Comparison of ENCODE assay signal across 15 cellular contexts in genomic region chr16:29736112-29736511, GRCh38. TPM values are rescaled to one million over a fixed set of nuclear protein-coding genes. Genes with fewer than 3 reads are reported as not detected.
DNase-seq lines count a peak whose midpoint lies in the region; ATAC-seq and TF ChIP-seq lines count a peak whose summit lies in the region.
"Had no signal": no experiment of that assay in that cellular context is flagged by ENCODE, and none has a peak within 500 bp of the region (broad histone marks: within the 10 kb centered on the region; RNA-seq: fewer than 3 reads in every experiment).

No MANE protein-coding gene starts in this region.

- peaks cover 64% of the 10 kb centered on the region for H3K36me3 Mint-ChIP-seq in WTC11
- peaks cover 7 to 42% (median 17%) of the 10 kb centered on the region in 5 donors for H3K36me3 Mint-ChIP-seq in naive thymus-derived CD4-positive, alpha-beta T cell

- H3K4me1 ChIP-seq in BE2C: no peaks in the 10 kb centered on the region
- peaks cover 49% of the 10 kb centered on the region in 2 donors for H3K4me1 ChIP-seq in naive thymus-derived CD4-positive, alpha-beta T cell (ENCODE audit: control insufficient read depth in 2 of 2, insufficient read depth in 2 of 2, low read length in 2 of 2)

- peaks cover 2% of the 10 kb centered on the region; the same call in 1 of the 2 replicates for H3K4me1 Mint-ChIP-seq in WTC11
- peaks cover 55 to 79% (median 67%) of the 10 kb centered on the region in 7 donors for H3K4me1 Mint-ChIP-seq in naive thymus-derived CD4-positive, alpha-beta T cell

- no peak overlapping the region for H3K4me3 Mint-ChIP-seq in WTC11
- peak overlapping the region in 4 of 10 donors; percentile 1 to 50 (median 40) for H3K4me3 Mint-ChIP-seq in naive thymus-derived CD4-positive, alpha-beta T cell
- H3K4me3 Mint-ChIP-seq: activated CD4-positive, alpha-beta T cell treated with anti-CD3 and anti-CD28 coated beads for 36 hours had no signal

- intact Hi-C loops in naive thymus-derived CD4-positive, alpha-beta T cell (cut with micrococcal nuclease): no loop called here

- no peaks in the 10 kb centered on the region for H3K9me3 Mint-ChIP-seq in WTC11
- H3K9me3 Mint-ChIP-seq in naive thymus-derived CD4-positive, alpha-beta T cell: peaks cover 0 to 7% (median 3%) of the 10 kb centered on the region in 11 donors

- H3K36me3 ChIP-seq in BE2C: no peaks in the 10 kb centered on the region
- H3K36me3 ChIP-seq in naive thymus-derived CD4-positive, alpha-beta T cell (ENCODE audit: control insufficient read depth in 2 of 3, insufficient read depth in 3 of 3, low read length in 3 of 3): no peaks in the 10 kb centered on the region

- H3K27me3 ChIP-seq in BE2C: no peaks in the 10 kb centered on the region
- H3K27me3 ChIP-seq in naive thymus-derived CD4-positive, alpha-beta T cell (ENCODE audit: control insufficient read depth in 2 of 2, insufficient read depth in 2 of 2, low read length in 2 of 2): no peaks in the 10 kb centered on the region

- no peak overlapping the region for H3K4me3 ChIP-seq in BE2C (ENCODE audit: low read depth, low read length)
- no peak overlapping the region for H3K4me3 ChIP-seq in GM12864 (ENCODE audit: low read depth, low read length)
- no peak overlapping the region for H3K4me3 ChIP-seq in naive thymus-derived CD4-positive, alpha-beta T cell (ENCODE audit: low read length)

- TF ChIP-seq CTCF in BE2C (IDR thresholded peaks at IDR 0.05; ENCODE audit: low read depth, low read length) (peak; percentile 65), GM12864 (IDR thresholded peaks at IDR 0.05; ENCODE audit: low read depth, low read length, missing control alignments) (peak; percentile 12), WTC11 (IDR thresholded peaks at IDR 0.05) (no peak)

- H3K27ac Mint-ChIP-seq in WTC11: peak overlapping the region; percentile 33
- peak overlapping the region in 7 of 9 donors; percentile 49 to 95 (median 91) for H3K27ac Mint-ChIP-seq in naive thymus-derived CD4-positive, alpha-beta T cell
- H3K27ac Mint-ChIP-seq: activated CD4-positive, alpha-beta T cell treated with anti-CD3 and anti-CD28 coated beads for 36 hours had no signal

- CTCF ChIA-PET in WTC11 (lab: Charles Lee): interaction anchor here (1.4 to 1.8 kb wide), 2 partner anchors 35 to 54 kb away, joined by 5 to 6 read pairs; partner anchors contain the start of gene KIF22
- CTCF ChIA-PET in naive thymus-derived CD4-positive, alpha-beta T cell (lab: Charles Lee): interaction anchor here (0.7 kb wide), 1 partner anchor 71 kb away, joined by 3 read pairs; no protein-coding TSS in a partner anchor

- no peaks in the 10 kb centered on the region for H3K27me3 Mint-ChIP-seq in WTC11 (ENCODE audit: low read depth)
- H3K27me3 Mint-ChIP-seq in naive thymus-derived CD4-positive, alpha-beta T cell: no peaks in the 10 kb centered on the region
- H3K27me3 Mint-ChIP-seq: activated CD4-positive, alpha-beta T cell treated with anti-CD3 and anti-CD28 coated beads for 36 hours had no signal

- H3K27ac ChIP-seq in naive thymus-derived CD4-positive, alpha-beta T cell (ENCODE audit: low read depth, low read length): no peak overlapping the region

- DNase-seq in BE2C: peak; percentile 61
- DNase-seq in GM12864 (ENCODE audit: low read depth): no peak
- DNase-seq in WTC11 (ENCODE audit: low spot score): no peak
- DNase-seq in naive thymus-derived CD4-positive, alpha-beta T cell: no peak
- no peak for DNase-seq in occipital lobe (lab: John Stamatoyannopoulos, UW)
- no peak for DNase-seq in HCEC 1CT
- no peak for DNase-seq in stimulated activated CD4-positive, alpha-beta T cell treated with anti-CD3 and anti-CD28 coated beads, Interleukin-1b, Interleukin-23, amount 100 ng/mL, for 48 hours
- DNase-seq: activated CD4-positive, alpha-beta T cell treated with anti-CD3 and anti-CD28 coated beads for 36 hours; activated T-cell treated with anti-CD3 and anti-CD28 coated beads, Interleukin-2, amount 50 U/mL, for 48 hours; amygdala; C1 segment of cervical spinal cord; effector CD4-positive, alpha-beta T cell; NCI-H2107 had no signal

- no peaks in the 10 kb centered on the region; the same call in 1 of the 2 replicates for H3K9me3 ChIP-seq in BE2C
- H3K9me3 ChIP-seq in naive thymus-derived CD4-positive, alpha-beta T cell (ENCODE audit: control insufficient read depth in 2 of 3, low read length in 3 of 3): no peaks in the 10 kb centered on the region

- ATAC-seq in WTC11 (peak; percentile 36; the same call in 1 of the 2 replicates), HG03159 (IDR thresholded peaks at IDR 0.05; ENCODE audit: unreplicated experiment) (no peak)
- no peak for ATAC-seq in naive thymus-derived CD4-positive, alpha-beta T cell
- ATAC-seq: activated CD4-positive, alpha-beta T cell treated with anti-CD3 and anti-CD28 coated beads for 36 hours had no signal

- POLR2A ChIA-PET in WTC11 (lab: Charles Lee): interaction anchor here (0.6 kb wide), 1 partner anchor 104 kb away, joined by 3 read pairs; no protein-coding TSS in a partner anchor
- POLR2A ChIA-PET in naive thymus-derived CD4-positive, alpha-beta T cell (lab: Charles Lee): interaction anchor here (0.7 to 7.0 kb wide), 6 partner anchors 8 to 54 kb away, joined by 3 to 60 read pairs (median 4); partner anchors contain the start of genes C16orf54 and KIF22

TF ChIP-seq in WTC11, 78 proteins besides CTCF, POLR2A, EP300 and RAD21:
- TF ChIP-seq ZNF121 (CRISPR knock-in tag; IDR thresholded peaks at IDR 0.05) (0 out of 2 replicates have a peak, but pooled peaks have one; percentile 36), ZNF671 (CRISPR knock-in tag; IDR thresholded peaks at IDR 0.05) (no peak)

RNA-seq across cellular contexts. Expression of gene C16orf54, which starts 9.7 kb away (rescaled TPM):
- not detected for polyA plus RNA-seq in BE2C (2012; ENCODE audit: insufficient read depth, insufficient read length, low read depth)
- total RNA-seq in WTC11 (2021) (0.09 to 0.14 TPM (median 0.11 TPM) in 3 replicates), occipital lobe (0.31 TPM)
- 100 to 1,000 TPM in 4 of 5 experiments, 10 to 100 TPM in 1; 63.9 to 228 (median 151) TPM for total RNA-seq in naive thymus-derived CD4-positive, alpha-beta T cell
- 10 to 100 TPM; 43.2 to 44.1 TPM for polyA plus RNA-seq in naive thymus-derived CD4-positive, alpha-beta T cell
- polyA plus RNA-seq: keratinocyte had no signal

RNA-seq across cellular contexts. Expression of gene ZG16, which starts 41.9 kb away (rescaled TPM):
- polyA plus RNA-seq in BE2C (2012; ENCODE audit: insufficient read depth, insufficient read length, low read depth): not detected
- not detected in 3 replicates for total RNA-seq in WTC11 (2021)
- not detected for total RNA-seq in naive thymus-derived CD4-positive, alpha-beta T cell
- not detected for polyA plus RNA-seq in naive thymus-derived CD4-positive, alpha-beta T cell
- total RNA-seq in occipital lobe: not detected
- total RNA-seq: activated CD4-positive, alpha-beta T cell treated with anti-CD3 and anti-CD28 coated beads for 36 hours had no signal
- polyA plus RNA-seq: keratinocyte had no signal

RNA-seq across cellular contexts. Expression of gene KIF22, which starts 54.4 kb away (rescaled TPM):
- polyA plus RNA-seq in BE2C (2012; ENCODE audit: insufficient read depth, insufficient read length, low read depth): 143 TPM
- total RNA-seq in WTC11 (2021): 165 to 182 TPM (median 175 TPM) in 3 replicates
- total RNA-seq in naive thymus-derived CD4-positive, alpha-beta T cell: 100 to 1,000 TPM in 1 of 5 experiments, 10 to 100 TPM in 4; 62.5 to 141 (median 81.3) TPM
- 10 to 100 TPM; 36.9 to 50.7 TPM for polyA plus RNA-seq in naive thymus-derived CD4-positive, alpha-beta T cell
- total RNA-seq in occipital lobe: 35.7 TPM

RNA-seq across cellular contexts. Expression of gene QPRT, which starts 57.1 kb away (rescaled TPM):
- 245 TPM for polyA plus RNA-seq in BE2C (2012; ENCODE audit: insufficient read depth, insufficient read length, low read depth)
- total RNA-seq in WTC11 (2021): 138 to 187 TPM (median 182 TPM) in 3 replicates
- total RNA-seq in naive thymus-derived CD4-positive, alpha-beta T cell: 1 to 10 TPM in 3 of 5 experiments, under 1 TPM in 2; 0.57 to 6.5 (median 1.4) TPM
- polyA plus RNA-seq in naive thymus-derived CD4-positive, alpha-beta T cell: under 1 TPM; 0.54 to 0.66 TPM
- total RNA-seq in occipital lobe: 4.4 TPM

Comparison
In these comparisons a context has a peak if more than half of its experiments do, and no peak if none do; other contexts are left out.
1. RNA of gene C16orf54, which starts 9.7 kb away (total RNA-seq): 63.9 to 228 TPM in naive thymus-derived CD4-positive, alpha-beta T cell; 0.31 TPM in occipital lobe (single experiment) and 0.09 to 0.14 TPM in WTC11; every median in the first group is over 10 times any median in the second.